Comparison of ENCODE assay signal across 1 cellular context in the genomic region with DNA sequence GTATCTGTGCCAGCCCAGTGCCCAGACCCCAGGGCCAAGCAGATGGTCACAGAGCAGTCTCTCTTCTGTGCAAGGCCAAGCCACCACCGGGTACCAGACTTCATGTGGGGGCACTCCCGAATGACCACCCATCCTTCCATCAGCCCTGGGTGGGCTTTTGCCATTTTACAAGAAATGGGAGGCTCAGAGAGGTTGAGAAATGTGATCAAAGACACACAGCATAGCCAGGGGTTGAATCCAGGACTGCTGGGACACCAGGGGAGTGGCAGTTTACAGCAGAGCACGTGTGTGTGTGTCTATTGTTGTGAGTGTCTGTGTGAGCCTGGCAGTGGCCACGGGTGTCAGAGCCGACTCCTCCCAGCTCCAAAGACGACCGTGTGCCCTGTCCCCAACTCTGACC.
TF ChIP-seq lines count a peak whose summit lies in the region.

No MANE protein-coding gene starts in this region.

TF ChIP-seq in H1, 55 proteins besides CTCF, POLR2A, EP300 and RAD21:
- peak; percentile 48; the same call in 1 of the 2 replicates for TF ChIP-seq KDM1A (IDR thresholded peaks at IDR 0.05; ENCODE audit: borderline replicate concordance, low read length)
